10 cellular contexts compared by ENCODE assay signal in the genomic region with DNA sequence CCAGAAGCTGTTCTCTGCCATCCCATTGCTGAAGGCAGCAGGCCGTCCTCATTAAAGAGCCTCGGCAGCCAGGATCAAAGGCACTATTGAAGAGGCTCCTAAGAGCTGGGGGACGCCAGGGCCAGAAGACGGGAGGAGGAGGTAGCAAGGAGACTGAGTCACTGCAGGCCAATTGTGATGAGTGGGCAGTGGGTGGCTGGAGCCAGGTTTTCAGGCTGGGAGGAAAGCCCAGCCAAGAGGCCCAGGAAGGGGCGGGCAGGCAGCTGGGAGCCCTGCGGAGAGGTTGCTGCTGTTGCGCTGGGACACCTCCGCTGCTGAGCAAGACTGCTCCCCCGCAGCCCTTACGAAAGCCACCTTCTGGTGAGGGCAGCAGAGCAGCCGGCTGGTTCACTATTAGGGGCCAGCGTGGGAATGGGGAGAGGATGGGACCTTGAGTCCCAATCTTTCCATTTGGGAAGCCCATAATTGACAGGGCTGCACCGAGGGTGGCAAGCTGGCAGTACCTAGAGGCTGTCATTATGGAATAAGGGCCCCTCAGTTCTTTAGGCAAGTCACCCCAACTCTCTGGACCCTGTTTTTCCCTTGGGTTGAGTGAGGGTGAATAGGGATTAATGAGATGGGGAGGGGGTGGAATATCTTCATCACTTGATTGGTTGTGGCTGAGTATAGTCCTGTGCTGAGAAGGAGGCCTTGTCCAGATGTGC. TPM values are rescaled to one million over a fixed set of nuclear protein-coding genes. Genes with fewer than 3 reads are reported as not detected.
DNase-seq lines count a peak whose midpoint lies in the region; ATAC-seq and TF ChIP-seq lines count a peak whose summit lies in the region.
"Had no signal": no experiment of that assay in that cellular context is flagged by ENCODE, and none has a peak within 500 bp of the region (broad histone marks: within the 10 kb centered on the region; RNA-seq: fewer than 3 reads in every experiment).

No MANE protein-coding gene starts in this region.

- DNase-seq in COLO829 (ENCODE audit: low spot score) = peak; percentile 6
- DNase-seq in SW480 (ENCODE audit: low spot score) = peak; percentile 62
- no peak for DNase-seq in omental fat pad (ENCODE audit: low spot score)
- no peak for DNase-seq in activated CD4-positive, alpha-beta memory T cell treated with anti-CD3 and anti-CD28 coated beads, Interleukin-2, amount 10 ng/mL, durations not matched to agents 7 days and 5 days
- DNase-seq: DMS53 had no signal

- peaks cover 5% of the 10 kb centered on the region for H3K27me3 Mint-ChIP-seq in activated CD4-positive, alpha-beta memory T cell treated with anti-CD3 and anti-CD28 coated beads, Interleukin-2, amount 10 ng/mL, durations not matched to agents 7 days and 5 days

- H3K4me3 Mint-ChIP-seq in activated CD4-positive, alpha-beta memory T cell treated with anti-CD3 and anti-CD28 coated beads, Interleukin-2, amount 10 ng/mL, durations not matched to agents 7 days and 5 days = no peak overlapping the region

- H3K36me3 ChIP-seq in gastroesophageal sphincter = no peaks in the 10 kb centered on the region

- H3K4me1 Mint-ChIP-seq in activated CD4-positive, alpha-beta memory T cell treated with anti-CD3 and anti-CD28 coated beads, Interleukin-2, amount 10 ng/mL, durations not matched to agents 7 days and 5 days = no peaks in the 10 kb centered on the region

- peak overlapping the region in 1 of 4 donors; percentile 38 for H3K27ac ChIP-seq in gastroesophageal sphincter

- POLR2A ChIA-PET in activated CD4-positive, alpha-beta memory T cell treated with anti-CD3 and anti-CD28 coated beads, Interleukin-2, amount 10 ng/mL, durations not matched to agents 7 days and 5 days (lab: Charles Lee) = no interaction called here

- H3K9me3 Mint-ChIP-seq in activated CD4-positive, alpha-beta memory T cell treated with anti-CD3 and anti-CD28 coated beads, Interleukin-2, amount 10 ng/mL, durations not matched to agents 7 days and 5 days = no peaks in the 10 kb centered on the region

- CTCF ChIA-PET in activated CD4-positive, alpha-beta memory T cell treated with anti-CD3 and anti-CD28 coated beads, Interleukin-2, amount 10 ng/mL, durations not matched to agents 7 days and 5 days (lab: Charles Lee) = no interaction called here

- WGBS in gastroesophageal sphincter (ENCODE audit: low coverage in 1 of 2), 2 donors = 60 to 63% methylated on average over 1 to 2 of the region's 13 CpGs

- no peak overlapping the region for H3K4me3 ChIP-seq in gastroesophageal sphincter
- H3K4me3 ChIP-seq: skin epidermis had no signal

- no peak for TF ChIP-seq EP300 in gastroesophageal sphincter (IDR thresholded peaks at IDR 0.05)

- no peaks in the 10 kb centered on the region for H3K9me3 ChIP-seq in gastroesophageal sphincter

- no peak overlapping the region for H3K27ac Mint-ChIP-seq in activated CD4-positive, alpha-beta memory T cell treated with anti-CD3 and anti-CD28 coated beads, Interleukin-2, amount 10 ng/mL, durations not matched to agents 7 days and 5 days

- no peaks in the 10 kb centered on the region for H3K36me3 Mint-ChIP-seq in activated CD4-positive, alpha-beta memory T cell treated with anti-CD3 and anti-CD28 coated beads, Interleukin-2, amount 10 ng/mL, durations not matched to agents 7 days and 5 days (ENCODE audit: low read depth)

- H3K27me3 ChIP-seq in gastroesophageal sphincter = no peaks in the 10 kb centered on the region

- H3K4me1 ChIP-seq in gastroesophageal sphincter = peaks cover 0 to 40% (median 11%) of the 10 kb centered on the region in 3 donors

- TF ChIP-seq CTCF in gastroesophageal sphincter (IDR thresholded peaks at IDR 0.05) (no peak), omental fat pad (IDR thresholded peaks at IDR 0.05) (no peak)

- TF ChIP-seq POLR2A in gastroesophageal sphincter (IDR thresholded peaks at IDR 0.05) = no peak

- ATAC-seq in gastroesophageal sphincter (peak; percentile 32), omental fat pad (ENCODE audit: low FRiP score) (peak; percentile 86), HG02798 (IDR thresholded peaks at IDR 0.05; ENCODE audit: poor library complexity, unreplicated experiment) (no peak), HG03280 (IDR thresholded peaks at IDR 0.05; ENCODE audit: unreplicated experiment) (no peak), GM18519 (IDR thresholded peaks at IDR 0.05; ENCODE audit: low FRiP score, unreplicated experiment) (no peak)

RNA-seq across cellular contexts. Expression of a gene that starts 48.4 kb away (rescaled TPM):
- 1 to 10 TPM; 2.2 to 3.7 (median 3.2) TPM for total RNA-seq in gastroesophageal sphincter
- 1 to 10 TPM; 3.4 to 5.2 (median 3.9) TPM for total RNA-seq in omental fat pad
- not detected for total RNA-seq in activated CD4-positive, alpha-beta memory T cell treated with anti-CD3 and anti-CD28 coated beads, Interleukin-2, amount 10 ng/mL, durations not matched to agents 7 days and 5 days

RNA-seq across cellular contexts. Expression of a gene that starts 58.3 kb away (rescaled TPM):
- total RNA-seq in gastroesophageal sphincter (1 to 10 TPM; 3.3 to 9.8 (median 4.9) TPM), omental fat pad (1 to 10 TPM; 2.5 to 6.8 (median 5.8) TPM)
- 1 to 10 TPM; 2.6 to 3.2 TPM for total RNA-seq in activated CD4-positive, alpha-beta memory T cell treated with anti-CD3 and anti-CD28 coated beads, Interleukin-2, amount 10 ng/mL, durations not matched to agents 7 days and 5 days

Comparison
In these comparisons a context has a peak if more than half of its experiments do, and no peak if none do; other contexts are left out.
1. DNase-seq: peak in COLO829 (single experiment) and SW480 (single experiment); none in omental fat pad (single experiment) and activated CD4-positive, alpha-beta memory T cell treated with anti-CD3 and anti-CD28 coated beads, Interleukin-2, amount 10 ng/mL, durations not matched to agents 7 days and 5 days (single experiment).
2. ATAC-seq: peak in gastroesophageal sphincter (single experiment) and omental fat pad (single experiment); none in HG02798 (single experiment), HG03280 (single experiment) and GM18519 (single experiment).